7 cellular contexts compared by ENCODE assay signal in the genomic region with DNA sequence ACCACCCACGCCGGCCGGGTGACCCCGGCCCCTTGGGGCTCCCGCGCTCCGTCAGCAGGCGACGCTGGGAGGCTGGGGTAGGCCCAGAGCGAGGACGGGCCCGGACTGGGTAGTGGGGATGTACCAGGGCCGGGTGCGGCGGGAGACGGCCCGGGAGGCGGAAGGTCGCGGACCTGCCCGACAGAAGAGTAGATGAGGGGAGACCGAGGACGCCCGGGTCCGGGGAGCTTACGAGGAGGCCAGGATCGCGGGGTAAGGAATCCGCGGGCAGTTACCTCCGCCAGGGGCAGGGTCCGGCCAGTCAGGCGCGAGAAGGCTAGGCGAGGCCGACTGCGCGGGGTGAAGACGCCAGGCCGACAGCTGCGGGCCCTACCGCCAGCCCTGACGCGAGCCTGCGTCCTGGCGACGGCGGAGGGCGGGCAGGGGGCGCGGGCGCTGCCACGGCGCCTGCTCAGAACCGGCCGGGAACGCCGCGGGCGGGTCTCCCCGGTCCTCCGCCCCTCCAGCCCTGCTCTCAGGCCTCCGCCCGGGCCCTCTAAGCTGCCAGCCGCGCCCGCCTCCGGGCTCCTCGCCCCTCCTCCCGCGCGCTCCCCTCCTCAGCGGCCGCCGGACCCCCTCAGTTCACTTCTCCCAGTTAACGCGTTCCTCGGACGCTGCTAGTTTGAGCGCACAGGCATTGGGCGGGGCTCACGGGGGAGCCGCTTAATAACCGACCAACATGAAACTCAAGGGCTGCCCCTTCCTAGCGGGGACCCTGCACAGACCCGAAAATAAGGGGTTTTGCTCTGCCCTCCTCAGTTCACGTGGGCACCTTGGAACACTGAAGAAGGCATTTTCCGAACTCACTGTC. TPM values are rescaled to one million over a fixed set of nuclear protein-coding genes. Genes with fewer than 3 reads are reported as not detected.
DNase-seq lines count a peak whose midpoint lies in the region; ATAC-seq and TF ChIP-seq lines count a peak whose summit lies in the region.

A gene (minus strand): TSS at position 407 of the 850 bp plus-strand sequence. CDS start 1,678 bp downstream, outside the sequence.

- TF ChIP-seq CTCF in GM13976 (IDR thresholded peaks at IDR 0.05; ENCODE audit: borderline replicate concordance, control extremely low read depth, extremely low read depth, insufficient read depth, missing control alignments) (no peak), astrocyte of the spinal cord (IDR thresholded peaks at IDR 0.05; ENCODE audit: low read depth, low read length) (no peak)

- H3K4me1 Mint-ChIP-seq in T-helper 2 cell treated with Interferon-gamma antibody and Interleukin-4, amounts not matched to agents 5 μg/mL and 100 μg/mL, for 36 hours (ENCODE audit: low read depth) = peaks cover 12% of the 10 kb centered on the region

- H3K36me3 Mint-ChIP-seq in T-helper 2 cell treated with Interferon-gamma antibody and Interleukin-4, amounts not matched to agents 5 μg/mL and 100 μg/mL, for 36 hours (ENCODE audit: low read depth) = no peaks in the 10 kb centered on the region

- peak within 1 kb of the TSS; percentile 79 for H3K27ac Mint-ChIP-seq in T-helper 2 cell treated with Interferon-gamma antibody and Interleukin-4, amounts not matched to agents 5 μg/mL and 100 μg/mL, for 36 hours

- peaks cover under 1% of the 10 kb centered on the region for H3K9me3 Mint-ChIP-seq in T-helper 2 cell treated with Interferon-gamma antibody and Interleukin-4, amounts not matched to agents 5 μg/mL and 100 μg/mL, for 36 hours

- ATAC-seq in HG02678 (IDR thresholded peaks at IDR 0.05; ENCODE audit: unreplicated experiment) (peak; percentile 88), sciatic nerve (peak; percentile 94)

- H3K4me3 Mint-ChIP-seq in T-helper 2 cell treated with Interferon-gamma antibody and Interleukin-4, amounts not matched to agents 5 μg/mL and 100 μg/mL, for 36 hours = peak within 1 kb of the TSS; percentile 88

- no peaks in the 10 kb centered on the region for H3K27me3 Mint-ChIP-seq in T-helper 2 cell treated with Interferon-gamma antibody and Interleukin-4, amounts not matched to agents 5 μg/mL and 100 μg/mL, for 36 hours (ENCODE audit: low read depth)

- DNase-seq in GM13976 (ENCODE audit: low spot score) (peak; percentile 89), NCI-H1436 (lab: John Stamatoyannopoulos, UW) (peak; percentile 70), astrocyte of the spinal cord (ENCODE audit: low read depth, low spot score) (peak; percentile 83), hypothalamus (lab: John Stamatoyannopoulos, UW) (peak; percentile 2 to 90 (median 69)), sciatic nerve (ENCODE audit: low spot score) (peak; percentile 86)
- DNase-seq in T-helper 2 cell treated with Interferon-gamma antibody and Interleukin-4, amounts not matched to agents 5 μg/mL and 100 μg/mL, for 36 hours (ENCODE audit: low spot score) = peak; percentile 68

- in situ Hi-C loops in GM13976 (cut with MboI; ENCODE audit: low sequenced_read_pairs, unreplicated experiment) = no loop called here
- in situ Hi-C loops in astrocyte of the spinal cord (cut with HindIII; ENCODE audit: low sequenced_read_pairs) = no loop called here

- intact Hi-C loops in sciatic nerve (cut with DNase I) = no loop called here

- peak within 1 kb of the TSS; percentile 85 for H3K4me3 ChIP-seq in astrocyte of the spinal cord (ENCODE audit: low read depth, low read length)

RNA-seq across cellular contexts. Expression of the gene that starts here (rescaled TPM):
- total RNA-seq in sciatic nerve = 53.7 TPM

Comparison
In these comparisons a context has a peak if more than half of its experiments do, and no peak if none do; other contexts are left out.
1. Peak in every context shown above with its lines: DNase-seq, ATAC-seq and H3K4me3 ChIP-seq.